1 cellular context compared by ENCODE assay signal in genomic region chr10:86981020-86981419, GRCh38.
TF ChIP-seq lines count a peak whose summit lies in the region.
"Not testable (repeated sequence)": the region's sequence is repeated elsewhere in the genome, so short reads cannot be mapped to it uniquely, and the experiment has no call there.

No MANE protein-coding gene starts in this region.

TF ChIP-seq in K562, 482 proteins besides CTCF, POLR2A, EP300 and RAD21:
- TF ChIP-seq CEBPB (tag; IDR thresholded peaks at IDR 0.05) (peak; percentile 32; the same call in 1 of the 2 replicates), MEIS2 (IDR thresholded peaks at IDR 0.05; ENCODE audit: partially characterized antibody) (peak; percentile 27), PHF8 (IDR thresholded peaks at IDR 0.05; ENCODE audit: borderline replicate concordance, low read length) (peak; percentile 23; the same call in 1 of the 2 replicates), ATF3 (IDR thresholded peaks at IDR 0.05) (peak; percentile 83), MNT (conservative IDR thresholded peaks at IDR 0.05) (0 out of 4 replicates have a peak, but pooled peaks of 1 of the 2 experiments have one; percentile 13), DPF2 (IDR thresholded peaks at IDR 0.05) (0 out of 2 replicates have a peak, but pooled peaks have one; percentile 32), ZNF592 (IDR thresholded peaks at IDR 0.05) (0 out of 2 replicates have a peak, but pooled peaks have one; percentile 24), POLR2G (IDR thresholded peaks at IDR 0.05; ENCODE audit: low read depth, low read length) (0 out of 2 replicates have a peak, but pooled peaks have one; percentile 22), CREM (IDR thresholded peaks at IDR 0.05; ENCODE audit: low read depth) (0 out of 2 replicates have a peak, but pooled peaks have one; percentile 25), L3MBTL2 (IDR thresholded peaks at IDR 0.05) (peak; percentile 55; the same call in 1 of the 2 replicates), CEBPG (CRISPR knock-in tag; IDR thresholded peaks at IDR 0.05) (peak; percentile 55; the same call in 1 of the 2 replicates), CEBPG (tag; conservative IDR thresholded peaks at IDR 0.05 in 1 of 2, IDR thresholded peaks at IDR 0.05 in 1 of 2) (peak in 1 of 2 experiments; percentile 66; a peak in 2 of 4 replicates), CHD2 (IDR thresholded peaks at IDR 0.05; ENCODE audit: low read depth, low read length) (peak; percentile 94), JUND (IDR thresholded peaks at IDR 0.05; ENCODE audit: borderline replicate concordance, low read depth, low read length) (peak; percentile 35; the same call in 1 of the 2 replicates), JUND (tag; IDR thresholded peaks at IDR 0.05; ENCODE audit: borderline replicate concordance, low read depth, low read length) (peak; percentile 47; the same call in 1 of the 3 replicates), JUN (IDR thresholded peaks at IDR 0.05; ENCODE audit: borderline replicate concordance, low read depth, low read length) (peak; percentile 41; the same call in 1 of the 2 replicates), POLR2B (IDR thresholded peaks at IDR 0.05; ENCODE audit: low read depth, partially characterized antibody) (peak; percentile 43), E2F6 (IDR thresholded peaks at IDR 0.05; ENCODE audit: borderline replicate concordance in 1 of 2, extremely low read depth in 1 of 2, insufficient read depth in 1 of 2, insufficient read length in 1 of 2, low read depth in 1 of 2, low read length in 1 of 2, poor library complexity in 1 of 2, severe bottlenecking in 1 of 2) (peak in 1 of 2 experiments; percentile 13), ATF7 (IDR thresholded peaks at IDR 0.05) (peak; percentile 92), POLR2H (tag; IDR thresholded peaks at IDR 0.05; ENCODE audit: low read depth) (peak; percentile 71), MYC (IDR thresholded peaks at IDR 0.05; ENCODE audit: low read depth, low read length) (peak; percentile 46), SMAD1 (IDR thresholded peaks at IDR 0.05; ENCODE audit: low read depth, low read length, partially characterized antibody) (peak; percentile 9), RBM25 (IDR thresholded peaks at IDR 0.05; ENCODE audit: low read depth, low read length, severe bottlenecking) (peak; percentile 50), RBFOX2 (IDR thresholded peaks at IDR 0.05; ENCODE audit: low read depth, low read length) (peak; percentile 47; the same call in 1 of the 2 replicates), ZFX (CRISPR knock-in tag; IDR thresholded peaks at IDR 0.05) (peak; percentile 40; the same call in 1 of the 2 replicates), EP400 (IDR thresholded peaks at IDR 0.05) (peak; percentile 61; the same call in 1 of the 2 replicates), FOXK2 (conservative IDR thresholded peaks at IDR 0.05 in 1 of 2, IDR thresholded peaks at IDR 0.05 in 1 of 2; ENCODE audit: low read depth in 2 of 2) (0 out of 4 replicates have a peak, but pooled peaks of 1 of the 2 experiments have one; percentile 17), TBP (optimal IDR thresholded peaks at IDR 0.05; ENCODE audit: low read depth, low read length) (peak; percentile 43), MGA (IDR thresholded peaks at IDR 0.05) (peak; percentile 54), PKNOX1 (IDR thresholded peaks at IDR 0.05) (peak; percentile 43; the same call in 1 of the 2 replicates)
- not testable (repeated sequence) for TF ChIP-seq ATF3 (CRISPR knock-in tag; conservative IDR thresholded peaks at IDR 0.05); JUN (CRISPR knock-in tag; IDR thresholded peaks at IDR 0.05; ENCODE audit: borderline replicate concordance); MYC (CRISPR knock-in tag; IDR thresholded peaks at IDR 0.05; ENCODE audit: borderline replicate concordance, low read depth)
TF ChIP-seq in K562: peak in this region for 28; not testable (repeated sequence) for 454.
